Comparison of ENCODE assay signal across 22 cellular contexts in the genomic region with DNA sequence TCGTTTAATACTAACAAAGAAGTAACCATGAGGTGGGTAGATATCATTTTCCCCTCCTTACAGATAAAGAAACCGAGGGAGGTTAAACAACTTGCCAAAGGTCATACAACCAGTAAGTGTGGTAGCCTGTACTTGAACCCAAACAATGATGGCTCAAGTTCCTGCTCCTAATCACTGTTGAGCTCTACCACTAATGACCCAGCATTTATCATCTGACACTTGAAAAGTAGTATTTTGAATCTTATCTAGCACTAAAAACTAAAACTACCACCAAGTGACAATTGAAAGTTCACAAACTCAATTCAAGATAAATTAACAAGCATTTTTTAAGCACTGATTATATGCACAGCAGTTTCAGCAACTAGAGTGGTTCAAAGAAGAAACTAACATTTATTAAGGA. TPM values are rescaled to one million over a fixed set of nuclear protein-coding genes. Genes with fewer than 3 reads are reported as not detected.
DNase-seq lines count a peak whose midpoint lies in the region; ATAC-seq and TF ChIP-seq lines count a peak whose summit lies in the region.
"Had no signal": no experiment of that assay in that cellular context is flagged by ENCODE, and none has a peak within 500 bp of the region (broad histone marks: within the 10 kb centered on the region; RNA-seq: fewer than 3 reads in every experiment).

No MANE protein-coding gene starts in this region.

- no peak overlapping the region for H3K4me3 ChIP-seq in mesendoderm (ENCODE audit: low read length)
- H3K4me3 ChIP-seq in SK-N-SH (ENCODE audit: low read depth in 2 of 2, low read length in 1 of 2) = no peak overlapping the region
- H3K4me3 ChIP-seq: A549, BLaER1, MG63, Peyer's patch had no signal

- peak overlapping the region; percentile 11 for H3K27ac Mint-ChIP-seq in stimulated activated naive CD8-positive, alpha-beta T cell treated with anti-CD3 and anti-CD28 coated beads, Interleukin-15, Interleukin-2, amounts not matched to agents 100 ng/mL and 50 ng/mL, for 24 hours
- H3K27ac Mint-ChIP-seq in stimulated activated naive CD8-positive, alpha-beta T cell treated with anti-CD3 and anti-CD28 coated beads, Interleukin-15, amount 100 ng/mL, for 72 hours = no peak overlapping the region
- peak overlapping the region; percentile 42 for H3K27ac Mint-ChIP-seq in activated T-helper 17 cell treated with anti-CD3 and anti-CD28 coated beads, Interleukin-2, amount 50 U/mL, for 72 hours
- H3K27ac Mint-ChIP-seq: CD8-positive, alpha-beta T cell; H9 had no signal

- CTCF ChIA-PET in SK-N-SH (lab: Yijun Ruan, JAX) = interaction anchor here (4.3 kb wide), 1 partner anchor 22 kb away, joined by 42 read pairs; no protein-coding TSS in a partner anchor

- no peak overlapping the region for H3K18ac ChIP-seq in mesendoderm (ENCODE audit: low read length)

- H3K27me3 ChIP-seq in mesendoderm (ENCODE audit: insufficient read depth, low read length, poor library complexity) (no peaks in the 10 kb centered on the region), SK-N-SH (ENCODE audit: insufficient read depth) (no peaks in the 10 kb centered on the region)
- H3K27me3 ChIP-seq: BLaER1, MG63, Peyer's patch had no signal

- H3K9me3 Mint-ChIP-seq in stimulated activated naive CD8-positive, alpha-beta T cell treated with anti-CD3 and anti-CD28 coated beads, Interleukin-15, Interleukin-2, amounts not matched to agents 100 ng/mL and 50 ng/mL, for 24 hours = no peaks in the 10 kb centered on the region
- H3K9me3 Mint-ChIP-seq in stimulated activated naive CD8-positive, alpha-beta T cell treated with anti-CD3 and anti-CD28 coated beads, Interleukin-15, amount 100 ng/mL, for 72 hours = no peaks in the 10 kb centered on the region
- no peaks in the 10 kb centered on the region for H3K9me3 Mint-ChIP-seq in activated T-helper 17 cell treated with anti-CD3 and anti-CD28 coated beads, Interleukin-2, amount 50 U/mL, for 72 hours
- H3K9me3 Mint-ChIP-seq: CD8-positive, alpha-beta T cell; H9 had no signal

- H2BK15ac ChIP-seq in mesendoderm (replicated peaks; ENCODE audit: low read depth) = no peak overlapping the region

- no peak overlapping the region for H3K23ac ChIP-seq in mesendoderm (ENCODE audit: low read length)

- peaks cover 9% of the 10 kb centered on the region for H3K79me1 ChIP-seq in mesendoderm (ENCODE audit: low read length)

- H3K79me2 ChIP-seq in mesendoderm (ENCODE audit: control insufficient read depth, insufficient read depth, low read length) (peaks cover 48% of the 10 kb centered on the region), SK-N-SH (ENCODE audit: insufficient read depth) (peaks cover 100% of the 10 kb centered on the region)

- peaks cover 22% of the 10 kb centered on the region for H3K36me3 Mint-ChIP-seq in stimulated activated naive CD8-positive, alpha-beta T cell treated with anti-CD3 and anti-CD28 coated beads, Interleukin-15, Interleukin-2, amounts not matched to agents 100 ng/mL and 50 ng/mL, for 24 hours (ENCODE audit: low read depth)
- H3K36me3 Mint-ChIP-seq in activated T-helper 17 cell treated with anti-CD3 and anti-CD28 coated beads, Interleukin-2, amount 50 U/mL, for 72 hours (ENCODE audit: low read depth) = peaks cover 30% of the 10 kb centered on the region

- H3K4me2 ChIP-seq in mesendoderm (ENCODE audit: low read length) = no peak overlapping the region
- no peak overlapping the region for H3K4me2 ChIP-seq in SK-N-SH
- H3K4me2 ChIP-seq: A549, BLaER1 had no signal

- POLR2A ChIA-PET in SK-N-SH (lab: Yijun Ruan, JAX) = no interaction called here

- no peak overlapping the region for H2AK5ac ChIP-seq in mesendoderm (ENCODE audit: low read length)

- no peaks in the 10 kb centered on the region for H3K27me3 Mint-ChIP-seq in stimulated activated naive CD8-positive, alpha-beta T cell treated with anti-CD3 and anti-CD28 coated beads, Interleukin-15, Interleukin-2, amounts not matched to agents 100 ng/mL and 50 ng/mL, for 24 hours
- no peaks in the 10 kb centered on the region for H3K27me3 Mint-ChIP-seq in stimulated activated naive CD8-positive, alpha-beta T cell treated with anti-CD3 and anti-CD28 coated beads, Interleukin-15, amount 100 ng/mL, for 72 hours
- no peaks in the 10 kb centered on the region for H3K27me3 Mint-ChIP-seq in activated T-helper 17 cell treated with anti-CD3 and anti-CD28 coated beads, Interleukin-2, amount 50 U/mL, for 72 hours

- no peak for ATAC-seq in stimulated activated naive CD8-positive, alpha-beta T cell treated with anti-CD3 and anti-CD28 coated beads, Interleukin-15, amount 100 ng/mL, for 72 hours
- ATAC-seq in activated T-helper 17 cell treated with anti-CD3 and anti-CD28 coated beads, Interleukin-2, amount 50 U/mL, for 72 hours (replicated peaks) = no peak
- no peak for ATAC-seq in left lobe of liver
- ATAC-seq: A549; CD8-positive, alpha-beta T cell; Right ventricle myocardium inferior had no signal

- TF ChIP-seq EP300 in SK-N-SH (IDR thresholded peaks at IDR 0.05; ENCODE audit: borderline replicate concordance in 1 of 2, low read depth in 1 of 2, low read length in 1 of 2) = no peak

- DNase-seq in stimulated activated naive CD8-positive, alpha-beta T cell treated with anti-CD3 and anti-CD28 coated beads, Interleukin-15, amount 100 ng/mL, for 72 hours = no peak
- DNase-seq in mesendoderm (peak; percentile 63), NCI-H2171 treated with DMSO at 0.1 percent for 48 hours (lab: John Stamatoyannopoulos, UW) (no peak), left lobe of liver (ENCODE audit: low spot score) (no peak), SK-N-SH (no peak)
- DNase-seq: CD8-positive, alpha-beta T cell; DMS53; EL; H9; MG63; NCI-H1048; NCI-H1436; NCI-H1930; NCI-H345; NCI-H524 treated with DMSO at 0.1 percent for 48 hours; Peyer's patch had no signal

- no peak overlapping the region for H3K27ac ChIP-seq in mesendoderm (ENCODE audit: low read depth, low read length)
- H3K27ac ChIP-seq in SK-N-SH (ENCODE audit: low read depth in 2 of 2, low read length in 1 of 2) = no peak overlapping the region
- H3K27ac ChIP-seq: A549, BLaER1, HL-60, Peyer's patch had no signal

- H3K9me2 ChIP-seq in SK-N-SH = no peaks in the 10 kb centered on the region

- TF ChIP-seq CTCF in SK-N-SH (IDR thresholded peaks at IDR 0.05) = no peak

- H3K4me1 Mint-ChIP-seq in stimulated activated naive CD8-positive, alpha-beta T cell treated with anti-CD3 and anti-CD28 coated beads, Interleukin-15, Interleukin-2, amounts not matched to agents 100 ng/mL and 50 ng/mL, for 24 hours (ENCODE audit: low read depth) = peaks cover 68% of the 10 kb centered on the region
- peaks cover 63% of the 10 kb centered on the region for H3K4me1 Mint-ChIP-seq in stimulated activated naive CD8-positive, alpha-beta T cell treated with anti-CD3 and anti-CD28 coated beads, Interleukin-15, amount 100 ng/mL, for 72 hours
- H3K4me1 Mint-ChIP-seq in activated T-helper 17 cell treated with anti-CD3 and anti-CD28 coated beads, Interleukin-2, amount 50 U/mL, for 72 hours = peaks cover 54% of the 10 kb centered on the region

- WGBS in mesendoderm (ENCODE audit: extremely low coverage, insufficient coverage, low lambda C conversion rate) = no CpG with 5 or more reads among the region's 2 CpGs
- 93% methylated on average over 2 of the region's 2 CpGs for WGBS in SK-N-SH (ENCODE audit: low lambda C conversion rate)

- H3K9ac ChIP-seq in mesendoderm (ENCODE audit: low read length) = no peak overlapping the region
- no peak overlapping the region for H3K9ac ChIP-seq in SK-N-SH
- H3K9ac ChIP-seq: BLaER1 had no signal

- no peak overlapping the region for H3K4ac ChIP-seq in mesendoderm (ENCODE audit: low read depth, low read length)

- H2BK120ac ChIP-seq in mesendoderm (ENCODE audit: low read depth, low read length) = no peak overlapping the region

- H4K20me1 ChIP-seq in SK-N-SH (ENCODE audit: insufficient read depth) = peaks cover 34% of the 10 kb centered on the region

- H3K36me3 ChIP-seq in mesendoderm (ENCODE audit: control insufficient read depth, insufficient read depth, low read length) (no peaks in the 10 kb centered on the region), SK-N-SH (replicated peaks in 1 of 2; ENCODE audit: control insufficient read depth in 1 of 2, insufficient read depth in 2 of 2, low read length in 1 of 2) (no peaks in the 10 kb centered on the region)
- H3K36me3 ChIP-seq: MG63, Peyer's patch had no signal

- no peak overlapping the region for H2AFZ ChIP-seq in SK-N-SH (ENCODE audit: low read depth)

- H3K9me3 ChIP-seq in SK-N-SH = no peaks in the 10 kb centered on the region
- H3K9me3 ChIP-seq: A549, MG63, Peyer's patch had no signal

- H3F3A ChIP-seq in SK-N-SH (replicated peaks; ENCODE audit: insufficient read depth) = peaks cover 5% of the 10 kb centered on the region

- H3K4me3 Mint-ChIP-seq in stimulated activated naive CD8-positive, alpha-beta T cell treated with anti-CD3 and anti-CD28 coated beads, Interleukin-15, Interleukin-2, amounts not matched to agents 100 ng/mL and 50 ng/mL, for 24 hours = no peak overlapping the region
- H3K4me3 Mint-ChIP-seq in stimulated activated naive CD8-positive, alpha-beta T cell treated with anti-CD3 and anti-CD28 coated beads, Interleukin-15, amount 100 ng/mL, for 72 hours = no peak overlapping the region
- H3K4me3 Mint-ChIP-seq in activated T-helper 17 cell treated with anti-CD3 and anti-CD28 coated beads, Interleukin-2, amount 50 U/mL, for 72 hours = no peak overlapping the region
- H3K4me3 Mint-ChIP-seq: CD8-positive, alpha-beta T cell; H9 had no signal

- H4K5ac ChIP-seq in mesendoderm (ENCODE audit: low read length) = no peak overlapping the region

- no peak overlapping the region for H3K56ac ChIP-seq in mesendoderm (ENCODE audit: low read length)

- no peak overlapping the region for H4K8ac ChIP-seq in mesendoderm (ENCODE audit: low read depth, low read length)

- TF ChIP-seq RAD21 in SK-N-SH (IDR thresholded peaks at IDR 0.05; ENCODE audit: low read length) = no peak

- H3K4me1 ChIP-seq in mesendoderm (ENCODE audit: control insufficient read depth, low read depth, low read length) = peaks cover 12% of the 10 kb centered on the region
- H3K4me1 ChIP-seq in SK-N-SH (ENCODE audit: control insufficient read depth in 1 of 2, insufficient read depth in 2 of 2, low read depth in 1 of 2, low read length in 1 of 2) = peaks cover 0 to 4% of the 10 kb centered on the region in 2 experiments; a peak in 1 of 4 replicates
- H3K4me1 ChIP-seq: BLaER1, Peyer's patch had no signal

- H2BK5ac ChIP-seq in mesendoderm (ENCODE audit: low read length) = no peak overlapping the region

RNA-seq across cellular contexts. Expression of a gene that starts 13.1 kb away (rescaled TPM):
- 10 to 100 TPM; 37.4 to 39.6 TPM for total RNA-seq in activated T-helper 17 cell treated with anti-CD3 and anti-CD28 coated beads, Interleukin-2, amount 50 U/mL, for 72 hours
- polyA plus RNA-seq in mesendoderm (2013, experiment 1 of 2) = 17.1 TPM
- 16.0 TPM for polyA plus RNA-seq in mesendoderm (2013, experiment 2 of 2)
- 12.2 TPM for total RNA-seq in left lobe of liver
- 7.7 and 11.4 TPM in 2 replicates for polyA plus RNA-seq in SK-N-SH (2012; rRNA removed)
- polyA plus RNA-seq in SK-N-SH (2012; cell fraction: cytosol; rRNA removed) = 8.5 and 11.5 TPM in 2 replicates
- polyA plus RNA-seq in SK-N-SH (2012; cell fraction: nucleus; rRNA removed) = 11.7 and 34.5 TPM in 2 replicates

Comparison
In these comparisons a context has a peak if more than half of its experiments do, and no peak if none do; other contexts are left out.
1. H3K27ac Mint-ChIP-seq: peak in stimulated activated naive CD8-positive, alpha-beta T cell treated with anti-CD3 and anti-CD28 coated beads, Interleukin-15, Interleukin-2, amounts not matched to agents 100 ng/mL and 50 ng/mL, for 24 hours (single experiment) and activated T-helper 17 cell treated with anti-CD3 and anti-CD28 coated beads, Interleukin-2, amount 50 U/mL, for 72 hours (single experiment); none in stimulated activated naive CD8-positive, alpha-beta T cell treated with anti-CD3 and anti-CD28 coated beads, Interleukin-15, amount 100 ng/mL, for 72 hours (0 of 2).